Comparison of ENCODE assay signal across 10 cellular contexts in the genomic region with DNA sequence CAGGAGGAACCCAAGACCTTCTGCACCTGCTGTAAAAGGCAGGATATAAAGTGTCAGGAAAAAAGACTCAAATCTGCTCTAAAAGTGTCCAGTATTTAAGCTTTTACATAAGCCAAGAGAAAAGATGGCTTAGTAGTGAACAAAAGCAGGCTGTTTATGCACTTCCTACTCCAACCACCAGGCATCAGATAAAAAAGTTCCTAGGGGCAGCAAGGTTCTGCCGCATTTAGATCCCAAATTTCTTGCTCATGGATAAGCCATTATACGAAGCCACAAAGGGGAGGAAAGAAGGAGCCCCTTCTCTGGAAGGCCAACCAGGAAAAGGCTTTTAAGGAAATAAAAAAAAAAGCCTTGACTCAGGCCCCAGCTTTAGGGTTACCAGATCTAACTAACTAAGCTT. TPM values are rescaled to one million over a fixed set of nuclear protein-coding genes. Genes with fewer than 3 reads are reported as not detected.
A peak's percentile ranks its signal among the peaks of the same experiment; 100 is the strongest.
DNase-seq lines count a peak whose midpoint lies in the region; ATAC-seq, FAIRE-seq and TF ChIP-seq lines count a peak whose summit lies in the region.
"Had no signal": no experiment of that assay in that cellular context is flagged by ENCODE, and none has a peak within 500 bp of the region (broad histone marks: within the 10 kb centered on the region; RNA-seq: fewer than 3 reads in every experiment).

No MANE protein-coding gene starts in this region.

- peak; percentile 36 for TF ChIP-seq CTCF in MM.1S (IDR thresholded peaks at IDR 0.05; ENCODE audit: low read length)
- TF ChIP-seq CTCF in fibroblast of mammary gland (conservative IDR thresholded peaks at IDR 0.05; ENCODE audit: control insufficient read depth, insufficient read depth, low read depth, low read length) = peak; percentile 27

- H3F3A ChIP-seq in MM.1S (ENCODE audit: insufficient read depth, low read length) = no peaks in the 10 kb centered on the region

- H4K20me1 ChIP-seq in BLaER1 treated with 17β-estradiol and CSF1 and Interleukin-3, amounts not matched to agents 10 nM and 100 nM = no peaks in the 10 kb centered on the region
- no peaks in the 10 kb centered on the region for H4K20me1 ChIP-seq in MM.1S (ENCODE audit: insufficient read depth, low read length)

- H3K9me3 Mint-ChIP-seq in activated naive CD4-positive, alpha-beta T cell treated with anti-CD3 and anti-CD28 coated beads, Interleukin-2, amount 50 U/mL, for 72 hours = no peaks in the 10 kb centered on the region
- H3K9me3 Mint-ChIP-seq: activated naive CD8-positive, alpha-beta T cell treated with anti-CD3 and anti-CD28 coated beads, Interleukin-2, amount 50 U/mL, for 24 hours had no signal

- H3K4me3 ChIP-seq in BLaER1 treated with 17β-estradiol and CSF1 and Interleukin-3, amounts not matched to agents 10 nM and 100 nM = no peak overlapping the region
- H3K4me3 ChIP-seq in MM.1S (ENCODE audit: low read length) = no peak overlapping the region
- H3K4me3 ChIP-seq in fibroblast of mammary gland (ENCODE audit: control insufficient read depth, low read depth, low read length) = no peak overlapping the region

- peak overlapping the region; percentile 75 for H2AFZ ChIP-seq in MM.1S (ENCODE audit: low read length)

- H3K27me3 ChIP-seq in BLaER1 treated with 17β-estradiol and CSF1 and Interleukin-3, amounts not matched to agents 10 nM and 100 nM = no peaks in the 10 kb centered on the region
- no peaks in the 10 kb centered on the region for H3K27me3 ChIP-seq in MM.1S (replicated peaks; ENCODE audit: insufficient read depth, low read length)

- peaks cover 0 to 15% (median 9%) of the 10 kb centered on the region in 11 experiments; a peak in 12 of 22 replicates for H3K9me3 ChIP-seq in BLaER1 treated with 17β-estradiol and CSF1 and Interleukin-3, amounts not matched to agents 10 nM and 100 nM (replicated peaks in 1 of 11)
- H3K9me3 ChIP-seq in MM.1S (replicated peaks; ENCODE audit: insufficient read depth, low read length) = no peaks in the 10 kb centered on the region

- no peaks in the 10 kb centered on the region for H3K79me2 ChIP-seq in MM.1S (ENCODE audit: low read length)

- H3K27ac ChIP-seq in BLaER1 treated with 17β-estradiol and CSF1 and Interleukin-3, amounts not matched to agents 10 nM and 100 nM = no peak overlapping the region
- H3K27ac ChIP-seq in MM.1S (ENCODE audit: low read length) = no peak overlapping the region

- no peaks in the 10 kb centered on the region for H3K36me3 ChIP-seq in BLaER1 treated with 17β-estradiol and CSF1 and Interleukin-3, amounts not matched to agents 10 nM and 100 nM
- H3K36me3 ChIP-seq in MM.1S (replicated peaks; ENCODE audit: insufficient read depth, low read length) = no peaks in the 10 kb centered on the region

- no peaks in the 10 kb centered on the region for H3K9me2 ChIP-seq in MM.1S (replicated peaks; ENCODE audit: insufficient read depth, low read length)

- H3K4me1 ChIP-seq in BLaER1 treated with 17β-estradiol and CSF1 and Interleukin-3, amounts not matched to agents 10 nM and 100 nM = peaks cover 19 to 31% (median 25%) of the 10 kb centered on the region in 10 experiments
- H3K4me1 ChIP-seq in MM.1S (ENCODE audit: low read length) = peaks cover 38% of the 10 kb centered on the region

- no peaks in the 10 kb centered on the region for H3K36me3 Mint-ChIP-seq in activated naive CD4-positive, alpha-beta T cell treated with anti-CD3 and anti-CD28 coated beads, Interleukin-2, amount 50 U/mL, for 72 hours

- no peak for FAIRE-seq in HTR-8/SVneo (lab: Jason Lieb, UNC)

- H3K4me2 ChIP-seq in BLaER1 treated with 17β-estradiol and CSF1 and Interleukin-3, amounts not matched to agents 10 nM and 100 nM = peak overlapping the region; percentile 79 to 90 (median 83); a peak in 20 of 22 replicates
- H3K4me2 ChIP-seq in MM.1S (ENCODE audit: low read depth, low read length) = peak overlapping the region; percentile 66; the same call in 1 of the 2 replicates

- no peak for DNase-seq in MM.1S
- DNase-seq in fibroblast of mammary gland (ENCODE audit: low read depth) = peak; percentile 4
- DNase-seq in pons (ENCODE audit: low spot score) = peak; percentile 11
- no peak for DNase-seq in HTR-8/SVneo (ENCODE audit: insufficient read length, low spot score)
- DNase-seq in SIG-M5 treated with dmso at 0.1 percent for 504 hours (lab: John Stamatoyannopoulos, UW; ENCODE audit: unreplicated experiment) = no peak
- DNase-seq in stimulated activated CD4-positive, alpha-beta T cell treated with anti-CD3 and anti-CD28 coated beads, Interleukin-4, amount 100 ng/mL, for 24 hours = no peak
- DNase-seq in activated naive CD4-positive, alpha-beta T cell treated with anti-CD3 and anti-CD28 coated beads, Interleukin-2, amount 50 U/mL, for 72 hours (ENCODE audit: low spot score in 2 of 2) = no peak
- DNase-seq: NCI-H226 had no signal

- no peak overlapping the region for H3K9ac ChIP-seq in BLaER1 treated with 17β-estradiol and CSF1 and Interleukin-3, amounts not matched to agents 10 nM and 100 nM
- no peak overlapping the region for H3K9ac ChIP-seq in MM.1S (ENCODE audit: low read length)

- no peak for ATAC-seq in activated naive CD4-positive, alpha-beta T cell treated with anti-CD3 and anti-CD28 coated beads, Interleukin-2, amount 50 U/mL, for 72 hours

- no peak overlapping the region for H3K27ac Mint-ChIP-seq in activated naive CD4-positive, alpha-beta T cell treated with anti-CD3 and anti-CD28 coated beads, Interleukin-2, amount 50 U/mL, for 72 hours
- H3K27ac Mint-ChIP-seq: activated naive CD8-positive, alpha-beta T cell treated with anti-CD3 and anti-CD28 coated beads, Interleukin-2, amount 50 U/mL, for 24 hours had no signal

RNA-seq across cellular contexts. Expression of a gene that starts 10.6 kb away (rescaled TPM):
- total RNA-seq in activated naive CD4-positive, alpha-beta T cell treated with anti-CD3 and anti-CD28 coated beads, Interleukin-2, amount 50 U/mL, for 72 hours = not detected

RNA-seq across cellular contexts. Expression of a gene that starts 28.3 kb away (rescaled TPM):
- total RNA-seq in activated naive CD4-positive, alpha-beta T cell treated with anti-CD3 and anti-CD28 coated beads, Interleukin-2, amount 50 U/mL, for 72 hours = 10 to 100 TPM; 34.5 to 63.3 TPM

Comparison
In these comparisons a context has a peak if more than half of its experiments do, and no peak if none do; other contexts are left out.
1. DNase-seq: peak in fibroblast of mammary gland (single experiment) and pons (single experiment); none in MM.1S (single experiment), HTR-8/SVneo (single experiment), SIG-M5 treated with dmso at 0.1 percent for 504 hours (single experiment), stimulated activated CD4-positive, alpha-beta T cell treated with anti-CD3 and anti-CD28 coated beads, Interleukin-4, amount 100 ng/mL, for 24 hours (single experiment) and activated naive CD4-positive, alpha-beta T cell treated with anti-CD3 and anti-CD28 coated beads, Interleukin-2, amount 50 U/mL, for 72 hours (0 of 2).